9 cellular contexts compared by ENCODE assay signal in genomic region chr3:134242649-134243637, GRCh38. TPM values are rescaled to one million over a fixed set of nuclear protein-coding genes. Genes with fewer than 3 reads are reported as not detected.
A peak's percentile ranks its signal among the peaks of the same experiment; 100 is the strongest.
DNase-seq lines count a peak whose midpoint lies in the region; ATAC-seq, FAIRE-seq and TF ChIP-seq lines count a peak whose summit lies in the region.
"Had no signal": no experiment of that assay in that cellular context is flagged by ENCODE, and none has a peak within 500 bp of the region (broad histone marks: within the 10 kb centered on the region; RNA-seq: fewer than 3 reads in every experiment).

No MANE protein-coding gene starts in this region.

- H3K27me3 ChIP-seq in astrocyte (ENCODE audit: insufficient read depth, low read length) = no peaks in the 10 kb centered on the region

- ATAC-seq in HG02642 (IDR thresholded peaks at IDR 0.05; ENCODE audit: poor library complexity, unreplicated experiment) (no peak), HG03378 (IDR thresholded peaks at IDR 0.05; ENCODE audit: unreplicated experiment) (no peak)

- no peak overlapping the region for H3K4me3 ChIP-seq in astrocyte (ENCODE audit: insufficient read depth, low read depth, low read length)

- H3K9ac ChIP-seq in astrocyte (ENCODE audit: low read length) = no peak overlapping the region

- no peak overlapping the region for H3K27ac ChIP-seq in astrocyte (ENCODE audit: low read depth, low read length)

- H3K79me2 ChIP-seq in astrocyte (ENCODE audit: insufficient read depth, low read length) = peaks cover 100% of the 10 kb centered on the region

- H3K4me1 ChIP-seq in astrocyte (ENCODE audit: insufficient read depth, low read length) = peaks cover 19% of the 10 kb centered on the region

- peak overlapping the region; percentile 75 for H3K4me2 ChIP-seq in astrocyte (ENCODE audit: low read length)

- H3K9me3 Mint-ChIP-seq in astrocyte (ENCODE audit: unreplicated experiment) = no peaks in the 10 kb centered on the region
- H3K9me3 Mint-ChIP-seq: T-helper 2 cell treated with Interferon-gamma antibody and Interleukin-4, amounts not matched to agents 5 μg/mL and 100 μg/mL, for 36 hours had no signal

- DNase-seq in AG09319 (ENCODE audit: extremely low read depth, low read depth) (peak; percentile 71), HT-29 (ENCODE audit: low spot score) (peak; percentile 13), astrocyte (ENCODE audit: low read depth) (peak; percentile 89), lung microvascular endothelial cell (ENCODE audit: low read depth in 2 of 2) (peak; percentile 56 to 82), NCI-H2196 (lab: John Stamatoyannopoulos, UW; ENCODE audit: unreplicated experiment) (no peak), NCI-H446 treated with DMSO at 0.1 percent for 48 hours (lab: John Stamatoyannopoulos, UW) (no peak)

- TF ChIP-seq CTCF in AG09319 (IDR thresholded peaks at IDR 0.05; ENCODE audit: low read depth, low read length) = no peak
- TF ChIP-seq CTCF in astrocyte (IDR thresholded peaks at IDR 0.05; ENCODE audit: insufficient read depth, low read depth, low read length) = no peak

- H3K4me1 Mint-ChIP-seq in astrocyte (ENCODE audit: low read depth, unreplicated experiment) = peaks cover 39% of the 10 kb centered on the region

- no peaks in the 10 kb centered on the region for H3K9me3 ChIP-seq in astrocyte (ENCODE audit: insufficient read depth, low read depth, low read length)

- peak; percentile 47 for FAIRE-seq in astrocyte (lab: Jason Lieb, UNC)

- peak overlapping the region; percentile 15 for H3K27ac Mint-ChIP-seq in astrocyte (ENCODE audit: unreplicated experiment)
- H3K27ac Mint-ChIP-seq: T-helper 2 cell treated with Interferon-gamma antibody and Interleukin-4, amounts not matched to agents 5 μg/mL and 100 μg/mL, for 36 hours had no signal

- peaks cover 5% of the 10 kb centered on the region for H3K36me3 Mint-ChIP-seq in astrocyte (ENCODE audit: low read depth, unreplicated experiment)

- H3K36me3 ChIP-seq in astrocyte (ENCODE audit: insufficient read depth, low read length) = no peaks in the 10 kb centered on the region

- H3K4me3 Mint-ChIP-seq in astrocyte (ENCODE audit: unreplicated experiment) = peak overlapping the region; percentile 27
- H3K4me3 Mint-ChIP-seq: T-helper 2 cell treated with Interferon-gamma antibody and Interleukin-4, amounts not matched to agents 5 μg/mL and 100 μg/mL, for 36 hours had no signal

- peaks cover 94% of the 10 kb centered on the region for H4K20me1 ChIP-seq in astrocyte (ENCODE audit: insufficient read depth, low read length)

- H3K27me3 Mint-ChIP-seq in astrocyte (ENCODE audit: low read depth, unreplicated experiment) = no peaks in the 10 kb centered on the region

- H2AFZ ChIP-seq in astrocyte (ENCODE audit: low read depth, low read length) = no peak overlapping the region

RNA-seq across cellular contexts. Expression of gene RYK, which starts 7.7 kb away (rescaled TPM):
- 42.2 and 56.3 TPM in 2 replicates for total RNA-seq in HT-29 (2014; rRNA removed; shearing (Covaris generic))
- total RNA-seq in astrocyte = 57.1 and 58.0 TPM in 2 replicates
- total RNA-seq in lung microvascular endothelial cell = 61.5 and 99.6 TPM in 2 replicates

Comparison
In these comparisons a context has a peak if more than half of its experiments do, and no peak if none do; other contexts are left out.
1. DNase-seq: peak in AG09319 (single experiment), HT-29 (single experiment), astrocyte (single experiment) and lung microvascular endothelial cell (2 of 2); none in NCI-H2196 (single experiment) and NCI-H446 treated with DMSO at 0.1 percent for 48 hours (single experiment).